Comparison of ENCODE assay signal across 18 cellular contexts in genomic region chr5:152397581-152397980, GRCh38. TPM values are rescaled to one million over a fixed set of nuclear protein-coding genes. Genes with fewer than 3 reads are reported as not detected.
A peak's percentile ranks its signal among the peaks of the same experiment; 100 is the strongest.
DNase-seq lines count a peak whose midpoint lies in the region; ATAC-seq and TF ChIP-seq lines count a peak whose summit lies in the region.
"Had no signal": no experiment of that assay in that cellular context is flagged by ENCODE, and none has a peak within 500 bp of the region (broad histone marks: within the 10 kb centered on the region; RNA-seq: fewer than 3 reads in every experiment).

No MANE protein-coding gene starts in this region.

- peaks cover 34% of the 10 kb centered on the region for H3K4me1 ChIP-seq in Caco-2
- H3K4me1 ChIP-seq: BLaER1 treated with 17β-estradiol and CSF1 and Interleukin-3, amounts not matched to agents 10 nM and 100 nM; heart right ventricle; lower lobe of right lung had no signal

- no peak overlapping the region for H3K4me3 ChIP-seq in Caco-2 (ENCODE audit: low read depth, low read length)
- H3K4me3 ChIP-seq: BLaER1 treated with 17β-estradiol and CSF1 and Interleukin-3, amounts not matched to agents 10 nM and 100 nM; heart right ventricle; lower lobe of right lung had no signal

- peaks cover 4 to 8% of the 10 kb centered on the region in 2 donors for H3K27me3 Mint-ChIP-seq in effector memory CD8-positive, alpha-beta T cell
- H3K27me3 Mint-ChIP-seq in Caco-2 (ENCODE audit: insufficient read depth, unreplicated experiment) (no peaks in the 10 kb centered on the region), type B pancreatic cell (peaks cover 24% of the 10 kb centered on the region)

- no peaks in the 10 kb centered on the region for H3K9me3 Mint-ChIP-seq in effector memory CD8-positive, alpha-beta T cell
- H3K9me3 Mint-ChIP-seq in Caco-2 (ENCODE audit: unreplicated experiment) (peaks cover 21% of the 10 kb centered on the region), type B pancreatic cell (no peaks in the 10 kb centered on the region)
- H3K9me3 Mint-ChIP-seq: activated naive CD4-positive, alpha-beta T cell treated with anti-CD3 and anti-CD28 coated beads, Interleukin-2, amount 50 U/mL, for 72 hours; neural crest cell had no signal

- DNase-seq in stimulated activated CD4-positive, alpha-beta T cell treated with anti-CD3 and anti-CD28 coated beads, Interleukin-2, amount 100 ng/mL, for 48 hours: no peak
- no peak for DNase-seq in effector memory CD8-positive, alpha-beta T cell
- no peak for DNase-seq in Caco-2
- DNase-seq in type B pancreatic cell (ENCODE audit: extremely low spot score, unreplicated experiment): no peak
- DNase-seq: central memory CD4-positive, alpha-beta T cell; heart right ventricle; lower lobe of right lung; NCI-H1092; NCI-H748 treated with DMSO at 0.1 percent for 48 hours; SHP77 had no signal

- BruUV-seq in Caco-2 (replicated peaks; lab: Mats Ljungman, UMichigan): no TSS peak

- CTCF ChIA-PET in Caco-2 (lab: Charles Lee): interaction anchor here (0.7 kb wide), 1 partner anchor 48 kb away, joined by 3 read pairs; no protein-coding TSS in a partner anchor

- intact Hi-C loops in Caco-2 (cut with micrococcal nuclease; ENCODE audit: unreplicated experiment): no loop called here

- H3K27ac Mint-ChIP-seq in effector memory CD8-positive, alpha-beta T cell: no peak overlapping the region
- H3K27ac Mint-ChIP-seq in Caco-2 (ENCODE audit: unreplicated experiment) (no peak overlapping the region), type B pancreatic cell (no peak overlapping the region)
- H3K27ac Mint-ChIP-seq: activated naive CD4-positive, alpha-beta T cell treated with anti-CD3 and anti-CD28 coated beads, Interleukin-2, amount 50 U/mL, for 72 hours had no signal

- no peak for TF ChIP-seq CTCF in Caco-2 (IDR thresholded peaks at IDR 0.05; ENCODE audit: insufficient read depth in 1 of 2, low read depth in 1 of 2, low read length in 1 of 2, severe bottlenecking in 1 of 2, unreplicated experiment in 1 of 2)
- TF ChIP-seq CTCF in type B pancreatic cell (conservative IDR thresholded peaks at IDR 0.05): no peak

- no peaks in the 10 kb centered on the region for H3K36me3 Mint-ChIP-seq in effector memory CD8-positive, alpha-beta T cell (ENCODE audit: insufficient read depth)
- H3K36me3 Mint-ChIP-seq in Caco-2 (ENCODE audit: insufficient read depth, unreplicated experiment) (no peaks in the 10 kb centered on the region), type B pancreatic cell (no peaks in the 10 kb centered on the region)
- H3K36me3 Mint-ChIP-seq: activated naive CD4-positive, alpha-beta T cell treated with anti-CD3 and anti-CD28 coated beads, Interleukin-2, amount 50 U/mL, for 72 hours had no signal

- H3K9me3 ChIP-seq in Caco-2: no peaks in the 10 kb centered on the region
- H3K9me3 ChIP-seq: BLaER1 treated with 17β-estradiol and CSF1 and Interleukin-3, amounts not matched to agents 10 nM and 100 nM; heart right ventricle; lower lobe of right lung had no signal

- H3K4me3 Mint-ChIP-seq in effector memory CD8-positive, alpha-beta T cell: no peak overlapping the region
- no peak overlapping the region for H3K4me3 Mint-ChIP-seq in Caco-2 (ENCODE audit: unreplicated experiment)
- no peak overlapping the region for H3K4me3 Mint-ChIP-seq in type B pancreatic cell
- H3K4me3 Mint-ChIP-seq: neural crest cell had no signal

- no peaks in the 10 kb centered on the region for H3K4me1 Mint-ChIP-seq in effector memory CD8-positive, alpha-beta T cell (ENCODE audit: low read depth in 2 of 2)
- H3K4me1 Mint-ChIP-seq in Caco-2 (ENCODE audit: low read depth, unreplicated experiment): peaks cover 20% of the 10 kb centered on the region
- H3K4me1 Mint-ChIP-seq in type B pancreatic cell (ENCODE audit: unreplicated experiment): no peaks in the 10 kb centered on the region
- H3K4me1 Mint-ChIP-seq: neural crest cell had no signal

- no peaks in the 10 kb centered on the region; the same call in 1 of the 2 replicates for H3K36me3 ChIP-seq in Caco-2 (ENCODE audit: control insufficient read depth, insufficient read depth, low read length)
- H3K36me3 ChIP-seq: BLaER1 treated with 17β-estradiol and CSF1 and Interleukin-3, amounts not matched to agents 10 nM and 100 nM; heart right ventricle; lower lobe of right lung had no signal

- POLR2A ChIA-PET in Caco-2 (lab: Charles Lee): no interaction called here

- peak; percentile 93 for ATAC-seq in GM18868 (IDR thresholded peaks at IDR 0.05; ENCODE audit: unreplicated experiment)
- ATAC-seq in GM21423 (IDR thresholded peaks at IDR 0.05; ENCODE audit: unreplicated experiment): peak; percentile 90
- peak; percentile 72 for ATAC-seq in HG02943 (IDR thresholded peaks at IDR 0.05; ENCODE audit: low read depth, unreplicated experiment)
- ATAC-seq in HG03558 (IDR thresholded peaks at IDR 0.05; ENCODE audit: extremely low read depth, unreplicated experiment): peak; percentile 82
- no peak for ATAC-seq in effector memory CD8-positive, alpha-beta T cell (replicated peaks)
- ATAC-seq: activated naive CD4-positive, alpha-beta T cell treated with anti-CD3 and anti-CD28 coated beads, Interleukin-2, amount 50 U/mL, for 72 hours; heart right ventricle; lower lobe of right lung had no signal

- no peaks in the 10 kb centered on the region for H3K27me3 ChIP-seq in Caco-2 (replicated peaks; ENCODE audit: control insufficient read depth, insufficient read depth, low read length)
- H3K27me3 ChIP-seq: BLaER1 treated with 17β-estradiol and CSF1 and Interleukin-3, amounts not matched to agents 10 nM and 100 nM; heart right ventricle had no signal

RNA-seq across cellular contexts. Expression of gene NMUR2, which starts 7.5 kb away (rescaled TPM):
- total RNA-seq in Caco-2 (2022): 0.57 and 1.00 TPM in 2 replicates
- 0.33 and 0.80 TPM in 2 replicates for total RNA-seq in type B pancreatic cell (ENCODE audit: low replicate concordance)
- total RNA-seq: activated naive CD4-positive, alpha-beta T cell treated with anti-CD3 and anti-CD28 coated beads, Interleukin-2, amount 50 U/mL, for 72 hours; G401; lower lobe of right lung had no signal
